ENCODE assay signal across 10 cellular contexts in the genomic region with DNA sequence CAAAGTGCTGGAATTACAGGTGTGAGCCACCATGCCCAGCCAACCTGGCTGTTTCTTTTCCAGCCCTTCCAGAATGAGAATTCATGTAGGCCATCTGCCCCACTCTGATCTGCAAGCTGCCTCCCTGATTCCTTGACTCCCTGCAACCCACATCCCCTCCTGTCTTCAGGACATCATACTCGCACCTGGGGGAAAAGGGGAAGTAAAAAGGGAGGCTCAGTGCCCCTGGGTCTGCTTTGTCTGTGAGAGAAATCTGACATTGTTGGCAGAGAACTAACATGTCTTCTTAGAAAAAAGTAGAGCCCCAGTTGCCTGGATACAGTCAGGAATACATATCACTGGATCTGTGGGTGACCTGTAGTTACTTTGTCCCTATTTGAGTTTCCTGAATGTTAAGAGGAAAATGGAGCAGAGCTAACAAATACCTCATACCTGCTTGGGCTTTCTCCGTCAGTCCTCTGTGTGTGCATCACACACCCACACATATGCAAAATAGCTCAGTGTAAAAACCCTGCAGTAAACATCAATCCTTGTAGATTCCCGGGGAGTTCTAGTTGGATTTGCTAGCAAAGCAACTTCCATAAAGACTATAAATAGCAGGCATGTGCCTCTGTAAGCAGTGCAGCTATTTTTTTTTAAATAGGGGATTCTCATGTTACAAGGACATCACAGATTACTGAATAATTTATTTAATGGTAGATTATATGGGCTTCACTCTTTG.
DNase-seq lines count a peak whose midpoint lies in the region; ATAC-seq and TF ChIP-seq lines count a peak whose summit lies in the region.
"Had no signal": no experiment of that assay in that cellular context is flagged by ENCODE, and none has a peak within 500 bp of the region (broad histone marks: within the 10 kb centered on the region; RNA-seq: fewer than 3 reads in every experiment).

No MANE protein-coding gene starts in this region.

- peaks cover 12% of the 10 kb centered on the region for H3K4me1 Mint-ChIP-seq in stimulated activated naive CD8-positive, alpha-beta T cell treated with anti-CD3 and anti-CD28 coated beads, Interleukin-15, Interleukin-2, amounts not matched to agents 100 ng/mL and 50 ng/mL, for 24 hours (ENCODE audit: low read depth)

- TF ChIP-seq CTCF in MM.1S (IDR thresholded peaks at IDR 0.05; ENCODE audit: low read length) (no peak), BE2C (IDR thresholded peaks at IDR 0.05; ENCODE audit: low read depth, low read length) (no peak)

- peak overlapping the region; percentile 30; the same call in 1 of the 2 replicates for H3K27ac ChIP-seq in MM.1S (ENCODE audit: low read length)
- H3K27ac ChIP-seq: BLaER1 treated with 17β-estradiol and CSF1 and Interleukin-3, amounts not matched to agents 10 nM and 100 nM; RWPE1 had no signal

- H3K4me1 ChIP-seq in MM.1S (ENCODE audit: low read length) (peaks cover 54% of the 10 kb centered on the region), BE2C (no peaks in the 10 kb centered on the region)

- H3K9me3 ChIP-seq in MM.1S (replicated peaks; ENCODE audit: insufficient read depth, low read length) (no peaks in the 10 kb centered on the region), BE2C (no peaks in the 10 kb centered on the region)
- H3K9me3 ChIP-seq: BLaER1 treated with 17β-estradiol and CSF1 and Interleukin-3, amounts not matched to agents 10 nM and 100 nM had no signal

- H3K79me2 ChIP-seq in MM.1S (ENCODE audit: low read length), result peaks cover 18% of the 10 kb centered on the region; the same call in 1 of the 2 replicates

- no peaks in the 10 kb centered on the region for H3K9me2 ChIP-seq in MM.1S (replicated peaks; ENCODE audit: insufficient read depth, low read length)

- H3K27ac Mint-ChIP-seq in stimulated activated naive CD8-positive, alpha-beta T cell treated with anti-CD3 and anti-CD28 coated beads, Interleukin-15, Interleukin-2, amounts not matched to agents 100 ng/mL and 50 ng/mL, for 24 hours, result peak overlapping the region; percentile 14

- H3F3A ChIP-seq in MM.1S (ENCODE audit: insufficient read depth, low read length), result peaks cover 30% of the 10 kb centered on the region

- H3K4me2 ChIP-seq in MM.1S (ENCODE audit: low read depth, low read length), result peak overlapping the region; percentile 25
- H3K4me2 ChIP-seq: BLaER1 treated with 17β-estradiol and CSF1 and Interleukin-3, amounts not matched to agents 10 nM and 100 nM had no signal

- no peak overlapping the region for H3K4me3 Mint-ChIP-seq in stimulated activated naive CD8-positive, alpha-beta T cell treated with anti-CD3 and anti-CD28 coated beads, Interleukin-15, Interleukin-2, amounts not matched to agents 100 ng/mL and 50 ng/mL, for 24 hours

- H3K36me3 Mint-ChIP-seq in stimulated activated naive CD8-positive, alpha-beta T cell treated with anti-CD3 and anti-CD28 coated beads, Interleukin-15, Interleukin-2, amounts not matched to agents 100 ng/mL and 50 ng/mL, for 24 hours (ENCODE audit: low read depth), result no peaks in the 10 kb centered on the region

- no peak for DNase-seq in stimulated activated naive CD8-positive, alpha-beta T cell treated with anti-CD3 and anti-CD28 coated beads, Interleukin-15, Interleukin-2, amounts not matched to agents 100 U/mL and 50 U/mL, for 24 hours
- no peak for DNase-seq in MM.1S
- peak; percentile 8 for DNase-seq in foreskin melanocyte
- no peak for DNase-seq in NCI-H524 (lab: John Stamatoyannopoulos, UW)
- no peak for DNase-seq in KG1 (lab: John Stamatoyannopoulos, UW)
- DNase-seq in BE2C, result no peak

- H4K20me1 ChIP-seq in MM.1S (ENCODE audit: insufficient read depth, low read length), result no peaks in the 10 kb centered on the region
- H4K20me1 ChIP-seq: BLaER1 treated with 17β-estradiol and CSF1 and Interleukin-3, amounts not matched to agents 10 nM and 100 nM had no signal

- no peaks in the 10 kb centered on the region for H3K27me3 Mint-ChIP-seq in stimulated activated naive CD8-positive, alpha-beta T cell treated with anti-CD3 and anti-CD28 coated beads, Interleukin-15, Interleukin-2, amounts not matched to agents 100 ng/mL and 50 ng/mL, for 24 hours

- ATAC-seq in stimulated activated naive CD8-positive, alpha-beta T cell treated with anti-CD3 and anti-CD28 coated beads, Interleukin-15, Interleukin-2, amounts not matched to agents 100 U/mL and 50 U/mL, for 24 hours, result no peak
- no peak for ATAC-seq in GM18520 (IDR thresholded peaks at IDR 0.05; ENCODE audit: unreplicated experiment)

- H3K9me3 Mint-ChIP-seq in stimulated activated naive CD8-positive, alpha-beta T cell treated with anti-CD3 and anti-CD28 coated beads, Interleukin-15, Interleukin-2, amounts not matched to agents 100 ng/mL and 50 ng/mL, for 24 hours, result no peaks in the 10 kb centered on the region

- H3K9ac ChIP-seq in MM.1S (ENCODE audit: low read length), result no peak overlapping the region
- H3K9ac ChIP-seq: BLaER1 treated with 17β-estradiol and CSF1 and Interleukin-3, amounts not matched to agents 10 nM and 100 nM had no signal

- H3K4me3 ChIP-seq in MM.1S (ENCODE audit: low read length) (no peak overlapping the region), BE2C (ENCODE audit: low read depth, low read length) (no peak overlapping the region)
- H3K4me3 ChIP-seq: BLaER1 treated with 17β-estradiol and CSF1 and Interleukin-3, amounts not matched to agents 10 nM and 100 nM had no signal

- H3K36me3 ChIP-seq in MM.1S (replicated peaks; ENCODE audit: insufficient read depth, low read length) (no peaks in the 10 kb centered on the region), BE2C (no peaks in the 10 kb centered on the region)
- H3K36me3 ChIP-seq: BLaER1 treated with 17β-estradiol and CSF1 and Interleukin-3, amounts not matched to agents 10 nM and 100 nM had no signal

- no peak overlapping the region for H2AFZ ChIP-seq in MM.1S (ENCODE audit: low read length)

- H3K27me3 ChIP-seq in MM.1S (replicated peaks; ENCODE audit: insufficient read depth, low read length), result no peaks in the 10 kb centered on the region
- no peaks in the 10 kb centered on the region for H3K27me3 ChIP-seq in BE2C
- H3K27me3 ChIP-seq: BLaER1 treated with 17β-estradiol and CSF1 and Interleukin-3, amounts not matched to agents 10 nM and 100 nM had no signal
